Comparison of ENCODE assay signal across 19 cellular contexts in genomic region chr11:101030015-101030414, GRCh38.
DNase-seq lines count a peak whose midpoint lies in the region; FAIRE-seq and TF ChIP-seq lines count a peak whose summit lies in the region.
"Had no signal": no experiment of that assay in that cellular context is flagged by ENCODE, and none has a peak within 500 bp of the region (broad histone marks: within the 10 kb centered on the region; RNA-seq: fewer than 3 reads in every experiment).

No MANE protein-coding gene starts in this region.

- TF ChIP-seq EP300 in stomach (IDR thresholded peaks at IDR 0.05) = no peak

- TF ChIP-seq CTCF in fibroblast of villous mesenchyme (IDR thresholded peaks at IDR 0.05; ENCODE audit: insufficient read depth, low read depth, low read length) = no peak
- TF ChIP-seq CTCF in retinal pigment epithelial cell (conservative IDR thresholded peaks at IDR 0.05; ENCODE audit: low read depth, low read length) = no peak
- no peak for TF ChIP-seq CTCF in Calu3 (IDR thresholded peaks at IDR 0.05; ENCODE audit: unreplicated experiment)
- TF ChIP-seq CTCF in foreskin fibroblast (IDR thresholded peaks at IDR 0.05; ENCODE audit: low read depth, low read length) = no peak
- no peak for TF ChIP-seq CTCF in stomach (IDR thresholded peaks at IDR 0.05)

- H3K9me3 Mint-ChIP-seq in Calu3 (ENCODE audit: low read depth, unreplicated experiment) = no peaks in the 10 kb centered on the region
- H3K9me3 Mint-ChIP-seq in activated naive CD8-positive, alpha-beta T cell treated with anti-CD3 and anti-CD28 coated beads for 36 hours = no peaks in the 10 kb centered on the region
- H3K9me3 Mint-ChIP-seq: GM23338 had no signal

- H3K4me1 Mint-ChIP-seq in Calu3 (ENCODE audit: low read depth, unreplicated experiment) = no peaks in the 10 kb centered on the region
- H3K4me1 Mint-ChIP-seq in activated naive CD8-positive, alpha-beta T cell treated with anti-CD3 and anti-CD28 coated beads for 36 hours = no peaks in the 10 kb centered on the region

- no peaks in the 10 kb centered on the region for H3K9me3 ChIP-seq in stomach
- H3K9me3 ChIP-seq: BLaER1 treated with 17β-estradiol and CSF1 and Interleukin-3, amounts not matched to agents 10 nM and 100 nM had no signal

- TF ChIP-seq POLR2A in stomach (IDR thresholded peaks at IDR 0.05) = no peak

- 55 to 77% (median 75%) methylated on average over 3 of the region's 3 CpGs for WGBS in stomach, 5 donors

- intact Hi-C loops in Calu3 (cut with micrococcal nuclease; ENCODE audit: unreplicated experiment) (no loop called here), stomach (cut with DNase I; ENCODE audit: low total_unique reads) (no loop called here)

- H3K27me3 Mint-ChIP-seq in Calu3 (ENCODE audit: unreplicated experiment) = no peaks in the 10 kb centered on the region
- no peaks in the 10 kb centered on the region for H3K27me3 Mint-ChIP-seq in activated naive CD8-positive, alpha-beta T cell treated with anti-CD3 and anti-CD28 coated beads for 36 hours
- H3K27me3 Mint-ChIP-seq: B cell had no signal

- no peak overlapping the region for H3K4me3 Mint-ChIP-seq in Calu3 (ENCODE audit: low read depth, unreplicated experiment)
- H3K4me3 Mint-ChIP-seq in activated naive CD8-positive, alpha-beta T cell treated with anti-CD3 and anti-CD28 coated beads for 36 hours = no peak overlapping the region
- H3K4me3 Mint-ChIP-seq: B cell; CD8-positive, alpha-beta T cell; GM23338; HFFc6 had no signal

- no peaks in the 10 kb centered on the region for H3K4me1 ChIP-seq in stomach

- peak; percentile 1 for DNase-seq in amniotic epithelial cell (ENCODE audit: low read depth)
- DNase-seq in fibroblast of villous mesenchyme (ENCODE audit: low read depth) = peak; percentile 42
- DNase-seq in retinal pigment epithelial cell (ENCODE audit: low read depth) = peak; percentile 33
- DNase-seq in Calu3 = no peak
- no peak for DNase-seq in activated naive CD8-positive, alpha-beta T cell treated with anti-CD3 and anti-CD28 coated beads for 36 hours
- no peak for DNase-seq in foreskin fibroblast
- DNase-seq in stomach = no peak
- DNase-seq: CD8-positive, alpha-beta T cell; DMS 273 treated with DMSO at 0.1 percent for 48 hours; DMS53; DND-41; H7; HFFc6 had no signal

- CTCF ChIA-PET in Calu3 (lab: Charles Lee) = no interaction called here

- no peak overlapping the region for H3K27ac ChIP-seq in stomach
- H3K27ac ChIP-seq: BLaER1 treated with 17β-estradiol and CSF1 and Interleukin-3, amounts not matched to agents 10 nM and 100 nM had no signal

- no TSS peak for BruUV-seq in Calu3 (replicated peaks; lab: Mats Ljungman, UMichigan)

- no peaks in the 10 kb centered on the region for H3K36me3 ChIP-seq in stomach
- H3K36me3 ChIP-seq: BLaER1 treated with 17β-estradiol and CSF1 and Interleukin-3, amounts not matched to agents 10 nM and 100 nM had no signal

- H3K36me3 Mint-ChIP-seq in Calu3 (ENCODE audit: insufficient read depth, unreplicated experiment) = no peaks in the 10 kb centered on the region
- no peaks in the 10 kb centered on the region for H3K36me3 Mint-ChIP-seq in activated naive CD8-positive, alpha-beta T cell treated with anti-CD3 and anti-CD28 coated beads for 36 hours
- H3K36me3 Mint-ChIP-seq: CD8-positive, alpha-beta T cell had no signal

- H3K4me3 ChIP-seq in fibroblast of villous mesenchyme (ENCODE audit: low read depth, low read length) (no peak overlapping the region), retinal pigment epithelial cell (ENCODE audit: low read length) (no peak overlapping the region), foreskin fibroblast (ENCODE audit: low read depth in 1 of 2, low read length in 2 of 2) (no peak overlapping the region), stomach (no peak overlapping the region)
- H3K4me3 ChIP-seq: BLaER1 treated with 17β-estradiol and CSF1 and Interleukin-3, amounts not matched to agents 10 nM and 100 nM; GM23338 had no signal

- no peaks in the 10 kb centered on the region for H3K27me3 ChIP-seq in stomach
- H3K27me3 ChIP-seq: BLaER1 treated with 17β-estradiol and CSF1 and Interleukin-3, amounts not matched to agents 10 nM and 100 nM had no signal

- peak; percentile 39 for FAIRE-seq in endometrium (lab: Jason Lieb, UNC)
- FAIRE-seq: G401.6, GM12891 had no signal

- H3K27ac Mint-ChIP-seq in Calu3 (ENCODE audit: unreplicated experiment) = no peak overlapping the region
- H3K27ac Mint-ChIP-seq in activated naive CD8-positive, alpha-beta T cell treated with anti-CD3 and anti-CD28 coated beads for 36 hours = no peak overlapping the region
- H3K27ac Mint-ChIP-seq: B cell; CD8-positive, alpha-beta T cell; GM23338; HFFc6 had no signal

Comparison
In these comparisons a context has a peak if more than half of its experiments do, and no peak if none do; other contexts are left out.
1. DNase-seq: peak in amniotic epithelial cell (single experiment), fibroblast of villous mesenchyme (single experiment) and retinal pigment epithelial cell (single experiment); none in Calu3 (single experiment), activated naive CD8-positive, alpha-beta T cell treated with anti-CD3 and anti-CD28 coated beads for 36 hours (single experiment), foreskin fibroblast (0 of 2) and stomach (single experiment).